In genomic region chr3:4351164-4351855, GRCh38 we compare ENCODE assay signal across 8 cellular contexts. TPM values are rescaled to one million over a fixed set of nuclear protein-coding genes. Genes with fewer than 3 reads are reported as not detected.
DNase-seq lines count a peak whose midpoint lies in the region; ATAC-seq and TF ChIP-seq lines count a peak whose summit lies in the region.

No MANE protein-coding gene starts in this region.

- no peaks in the 10 kb centered on the region for H3K36me3 ChIP-seq in BE2C

- peak overlapping the region; percentile 42 for H3K27ac ChIP-seq in VCaP

- TF ChIP-seq CTCF in VCaP (conservative IDR thresholded peaks at IDR 0.05) (peak; percentile 53), fibroblast of mammary gland (conservative IDR thresholded peaks at IDR 0.05; ENCODE audit: control insufficient read depth, insufficient read depth, low read depth, low read length) (no peak), BE2C (IDR thresholded peaks at IDR 0.05; ENCODE audit: low read depth, low read length) (no peak)

- H3K9me3 ChIP-seq in BE2C = no peaks in the 10 kb centered on the region

- no peaks in the 10 kb centered on the region for H3K27me3 ChIP-seq in BE2C

- peak overlapping the region; percentile 48 for H3K4me3 ChIP-seq in GM08714 (ENCODE audit: low read length)
- H3K4me3 ChIP-seq in fibroblast of mammary gland (ENCODE audit: control insufficient read depth, low read depth, low read length) = peak overlapping the region; percentile 34
- H3K4me3 ChIP-seq in BE2C (ENCODE audit: low read depth, low read length) = no peak overlapping the region

- H3K4me1 ChIP-seq in BE2C = peaks cover 8% of the 10 kb centered on the region

- DNase-seq in fibroblast of mammary gland (ENCODE audit: low read depth) (peak; percentile 44), BE2C (no peak), glomerular visceral epithelial cell (ENCODE audit: extremely low spot score) (no peak), retina (no peak)
- DNase-seq in stimulated activated CD4-positive, alpha-beta T cell treated with anti-CD3 and anti-CD28 coated beads, Interleukin-1b, Interleukin-23, amount 100 ng/mL, for 48 hours = peak; percentile 53

- ATAC-seq in HG02840 (IDR thresholded peaks at IDR 0.05; ENCODE audit: low FRiP score, unreplicated experiment) = peak; percentile 37

RNA-seq across cellular contexts. Expression of gene SETMAR, which starts 48.1 kb away (rescaled TPM):
- polyA plus RNA-seq in BE2C (2012; ENCODE audit: insufficient read depth, insufficient read length, low read depth) = 6.5 TPM

Comparison
In these comparisons a context has a peak if more than half of its experiments do, and no peak if none do; other contexts are left out.
1. DNase-seq: peak in fibroblast of mammary gland (single experiment) and stimulated activated CD4-positive, alpha-beta T cell treated with anti-CD3 and anti-CD28 coated beads, Interleukin-1b, Interleukin-23, amount 100 ng/mL, for 48 hours (single experiment); none in BE2C (single experiment), glomerular visceral epithelial cell (single experiment) and retina (single experiment).